In genomic region chr2:207312006-207312356, GRCh38 we compare ENCODE assay signal across 13 cellular contexts.
DNase-seq lines count a peak whose midpoint lies in the region; ATAC-seq and TF ChIP-seq lines count a peak whose summit lies in the region.
"Had no signal": no experiment of that assay in that cellular context is flagged by ENCODE, and none has a peak within 500 bp of the region (broad histone marks: within the 10 kb centered on the region; RNA-seq: fewer than 3 reads in every experiment).

No MANE protein-coding gene starts in this region.

- H2AFZ ChIP-seq in IMR-90 (replicated peaks; ENCODE audit: low read length, poor library complexity) (no peak overlapping the region), neural cell (ENCODE audit: low read depth, low read length) (no peak overlapping the region)

- H4K91ac ChIP-seq in IMR-90 (ENCODE audit: insufficient read depth, low read depth, low read length) = peak overlapping the region; percentile 90

- H2AK5ac ChIP-seq in IMR-90 (ENCODE audit: low read depth, low read length) = peak overlapping the region; percentile 92; the same call in 1 of the 2 replicates

- peak overlapping the region; percentile 36 for H3K56ac ChIP-seq in IMR-90 (ENCODE audit: extremely low read depth, insufficient read depth, low read length)

- H2BK120ac ChIP-seq in IMR-90 (ENCODE audit: low read depth, low read length) = peak overlapping the region; percentile 99

- H3K9me1 ChIP-seq in IMR-90 (ENCODE audit: insufficient read depth, low read length) = peaks cover 13% of the 10 kb centered on the region

- H2AK9ac ChIP-seq in IMR-90 (replicated peaks; ENCODE audit: low read depth, low read length, poor library complexity) = peak overlapping the region; percentile 81

- H3K4me3 ChIP-seq in IMR-90 (ENCODE audit: insufficient read depth, low read depth, low read length) = no peak overlapping the region
- H3K4me3 ChIP-seq in brain microvascular endothelial cell (ENCODE audit: low read depth, low read length) = no peak overlapping the region
- no peak overlapping the region for H3K4me3 ChIP-seq in neural cell (ENCODE audit: low read length)

- peak overlapping the region; percentile 100 for H2BK20ac ChIP-seq in IMR-90 (ENCODE audit: low read depth, low read length)

- H3K27me3 ChIP-seq in IMR-90 (ENCODE audit: control insufficient read depth, insufficient read depth, low read length) (no peaks in the 10 kb centered on the region), brain microvascular endothelial cell (replicated peaks) (no peaks in the 10 kb centered on the region), neural cell (ENCODE audit: insufficient read depth, low read depth, low read length) (no peaks in the 10 kb centered on the region)

- H3K79me1 ChIP-seq in IMR-90 (ENCODE audit: low read depth in 1 of 2, low read length in 2 of 2) = peaks cover 0 to 9% of the 10 kb centered on the region in 2 experiments; a peak in 2 of 4 replicates

- H3K18ac ChIP-seq in IMR-90 (ENCODE audit: low read depth, low read length) = peak overlapping the region; percentile 75

- no peaks in the 10 kb centered on the region for H4K20me1 ChIP-seq in IMR-90 (ENCODE audit: insufficient read depth, low read length)
- no peaks in the 10 kb centered on the region for H4K20me1 ChIP-seq in neural cell (ENCODE audit: insufficient read depth)

- no peaks in the 10 kb centered on the region for H3K9me2 ChIP-seq in neural cell (ENCODE audit: insufficient read depth, low read length)

- H3K14ac ChIP-seq in IMR-90 (replicated peaks; ENCODE audit: low read depth, low read length) = peak overlapping the region; percentile 99

- H3K27ac ChIP-seq in IMR-90 (ENCODE audit: insufficient read depth, low read length) = peak overlapping the region; percentile 44; the same call in 1 of the 2 replicates
- peak overlapping the region; percentile 89 for H3K27ac ChIP-seq in brain microvascular endothelial cell
- H3K27ac ChIP-seq in neural cell (ENCODE audit: low read length) = peak overlapping the region; percentile 93

- peak overlapping the region; percentile 72 for H2BK5ac ChIP-seq in IMR-90 (ENCODE audit: low read depth, low read length, poor library complexity, severe bottlenecking)

- DNase-seq in T-helper 2 cell treated with Interferon-gamma antibody and Interleukin-4, amounts not matched to agents 5 μg/mL and 100 μg/mL, for 36 hours (ENCODE audit: low spot score) = no peak
- DNase-seq in T-helper 2 cell (no peak), IMR-90 (no peak), brain microvascular endothelial cell (no peak), endothelial cell (ENCODE audit: low spot score) (no peak), NCI-H446 treated with DMSO at 0.1 percent for 48 hours (lab: John Stamatoyannopoulos, UW) (no peak)
- DNase-seq: DMS79, H7, NCI-H2029 treated with DMSO at 0.1 percent for 48 hours had no signal

- no peak overlapping the region for H3K4me2 ChIP-seq in IMR-90 (ENCODE audit: low read depth, low read length)
- H3K4me2 ChIP-seq in neural cell (ENCODE audit: low read length) = no peak overlapping the region

- TF ChIP-seq EP300 in neural cell (conservative IDR thresholded peaks at IDR 0.05; ENCODE audit: poor library complexity, severe bottlenecking) = no peak

- H3F3A ChIP-seq in neural cell (ENCODE audit: insufficient read depth, low read length, poor library complexity, severe bottlenecking) = no peaks in the 10 kb centered on the region

- no peak for ATAC-seq in IMR-90 (ENCODE audit: low read depth)
- no peak for ATAC-seq in GM21737 (IDR thresholded peaks at IDR 0.05; ENCODE audit: unreplicated experiment)

- in situ Hi-C loops in IMR-90 (cut with MboI; ENCODE audit: low sequenced_read_pairs) = no loop called here
- in situ Hi-C loops in brain microvascular endothelial cell (cut with HindIII; ENCODE audit: low pct_ligation_motif_present, low sequenced_read_pairs) = no loop called here

- TF ChIP-seq POLR2A in IMR-90 (IDR thresholded peaks at IDR 0.05; ENCODE audit: low read depth, low read length) = no peak

- CTCF ChIA-PET in IMR-90 (lab: Yijun Ruan, JAX) = no interaction called here

- H2BK15ac ChIP-seq in IMR-90 (ENCODE audit: low read depth, low read length) = peak overlapping the region; percentile 88; the same call in 2 of the 3 replicates

- no peaks in the 10 kb centered on the region for H3K9me3 Mint-ChIP-seq in T-helper 2 cell treated with Interferon-gamma antibody and Interleukin-4, amounts not matched to agents 5 μg/mL and 100 μg/mL, for 36 hours
- H3K9me3 Mint-ChIP-seq in endothelial cell (ENCODE audit: unreplicated experiment) = no peaks in the 10 kb centered on the region
- H3K9me3 Mint-ChIP-seq: type B pancreatic cell had no signal

- dilution Hi-C loops in IMR-90 (cut with HindIII; ENCODE audit: low sequenced_read_pairs, unreplicated experiment) = no loop called here

- no peaks in the 10 kb centered on the region for H3K36me3 ChIP-seq in IMR-90 (ENCODE audit: control insufficient read depth, insufficient read depth, low read length)
- H3K36me3 ChIP-seq in brain microvascular endothelial cell (replicated peaks) = no peaks in the 10 kb centered on the region
- H3K36me3 ChIP-seq in neural cell (ENCODE audit: insufficient read depth, low read length) = no peaks in the 10 kb centered on the region

- TF ChIP-seq RAD21 in IMR-90 (IDR thresholded peaks at IDR 0.05; ENCODE audit: low read length) (no peak), neural cell (conservative IDR thresholded peaks at IDR 0.05) (no peak)

- H3K36me3 Mint-ChIP-seq in T-helper 2 cell treated with Interferon-gamma antibody and Interleukin-4, amounts not matched to agents 5 μg/mL and 100 μg/mL, for 36 hours (ENCODE audit: low read depth) = peaks cover 3% of the 10 kb centered on the region
- H3K36me3 Mint-ChIP-seq in endothelial cell (ENCODE audit: low read depth, unreplicated experiment) = no peaks in the 10 kb centered on the region
- H3K36me3 Mint-ChIP-seq: CD4-positive, CD25-positive, alpha-beta regulatory T cell; type B pancreatic cell had no signal

- H3K27me3 Mint-ChIP-seq in T-helper 2 cell treated with Interferon-gamma antibody and Interleukin-4, amounts not matched to agents 5 μg/mL and 100 μg/mL, for 36 hours (ENCODE audit: low read depth) = no peaks in the 10 kb centered on the region
- H3K27me3 Mint-ChIP-seq in endothelial cell (ENCODE audit: unreplicated experiment) = peaks cover 4% of the 10 kb centered on the region
- H3K27me3 Mint-ChIP-seq: type B pancreatic cell had no signal

- H3K4me1 ChIP-seq in IMR-90 (ENCODE audit: control insufficient read depth, insufficient read depth, low read length) = peaks cover 12% of the 10 kb centered on the region

- H3K23ac ChIP-seq in IMR-90 (ENCODE audit: low read depth, low read length) = peak overlapping the region; percentile 39; the same call in 1 of the 2 replicates

- peaks cover 43% of the 10 kb centered on the region for H3K4me1 Mint-ChIP-seq in T-helper 2 cell treated with Interferon-gamma antibody and Interleukin-4, amounts not matched to agents 5 μg/mL and 100 μg/mL, for 36 hours (ENCODE audit: low read depth)
- peaks cover 3% of the 10 kb centered on the region for H3K4me1 Mint-ChIP-seq in endothelial cell (ENCODE audit: unreplicated experiment)

- H4K8ac ChIP-seq in IMR-90 (ENCODE audit: low read depth in 2 of 2, low read length in 2 of 2) = peak overlapping the region; percentile 42 to 63

- H3K79me2 ChIP-seq in neural cell (replicated peaks; ENCODE audit: insufficient read depth, low read length) = no peaks in the 10 kb centered on the region

- no TSS peak for BruUV-seq in IMR-90 (replicated peaks; lab: Mats Ljungman, UMichigan)

- H4K5ac ChIP-seq in IMR-90 (ENCODE audit: low read depth, low read length) = peak overlapping the region; percentile 32; the same call in 1 of the 2 replicates

- no peaks in the 10 kb centered on the region for H3K9me3 ChIP-seq in IMR-90 (ENCODE audit: control insufficient read depth, insufficient read depth, low read length)
- no peaks in the 10 kb centered on the region for H3K9me3 ChIP-seq in neural cell (ENCODE audit: low read length)

- H3K9ac ChIP-seq in IMR-90 (ENCODE audit: low read depth, low read length) = no peak overlapping the region
- no peak overlapping the region for H3K9ac ChIP-seq in neural cell (ENCODE audit: low read length)

- POLR2A ChIA-PET in IMR-90 (lab: Charles Lee; ENCODE audit: unreplicated experiment) = no interaction called here

- no peak overlapping the region for H3K4me3 Mint-ChIP-seq in T-helper 2 cell treated with Interferon-gamma antibody and Interleukin-4, amounts not matched to agents 5 μg/mL and 100 μg/mL, for 36 hours
- no peak overlapping the region for H3K4me3 Mint-ChIP-seq in endothelial cell (ENCODE audit: unreplicated experiment)
- H3K4me3 Mint-ChIP-seq: CD4-positive, CD25-positive, alpha-beta regulatory T cell; type B pancreatic cell had no signal

- no peak for TF ChIP-seq CTCF in IMR-90 (conservative IDR thresholded peaks at IDR 0.05; ENCODE audit: low read depth, low read length)
- no peak for TF ChIP-seq CTCF in brain microvascular endothelial cell (IDR thresholded peaks at IDR 0.05; ENCODE audit: low read depth, low read length, missing control alignments)
- TF ChIP-seq CTCF in neural cell (IDR thresholded peaks at IDR 0.05; ENCODE audit: poor library complexity, severe bottlenecking) = no peak
- TF ChIP-seq CTCF in endothelial cell (IDR thresholded peaks at IDR 0.05; ENCODE audit: unreplicated experiment) = no peak

- H3K4ac ChIP-seq in IMR-90 (ENCODE audit: low read depth, low read length) = peak overlapping the region; percentile 97

- intact Hi-C loops in IMR-90 (cut with micrococcal nuclease) = no loop called here

- H3K27ac Mint-ChIP-seq in T-helper 2 cell treated with Interferon-gamma antibody and Interleukin-4, amounts not matched to agents 5 μg/mL and 100 μg/mL, for 36 hours = peak overlapping the region; percentile 4
- H3K27ac Mint-ChIP-seq in endothelial cell (ENCODE audit: unreplicated experiment) = no peak overlapping the region
- H3K27ac Mint-ChIP-seq: type B pancreatic cell had no signal

TF ChIP-seq in IMR-90, 13 proteins besides CTCF, POLR2A, EP300 and RAD21 (continues in another document):
- no peak for TF ChIP-seq CEBPB (IDR thresholded peaks at IDR 0.05; ENCODE audit: low read depth, low read length)
